ENCODE assay signal across 32 cellular contexts in the genomic region with DNA sequence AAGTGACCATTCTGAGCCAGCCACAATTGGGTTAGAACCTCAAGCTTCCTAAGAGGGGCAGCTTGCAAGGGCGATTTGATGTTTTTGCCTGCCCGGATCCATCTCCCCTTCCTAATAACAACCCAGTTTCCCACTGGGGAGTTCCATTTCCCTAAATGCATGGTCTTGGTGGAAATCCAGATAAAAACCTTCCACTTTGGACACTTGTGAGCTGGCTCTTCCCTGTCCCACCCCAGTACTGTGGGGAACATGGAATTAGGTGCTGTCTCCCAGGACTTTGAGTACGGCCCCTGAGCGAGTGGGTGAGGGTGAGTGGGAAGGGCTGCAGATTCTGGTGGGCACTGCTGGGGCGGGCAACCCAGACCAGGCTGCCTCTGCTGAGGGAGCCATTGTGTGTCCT.
"Had no signal": no experiment of that assay in that cellular context is flagged by ENCODE, and none has a peak within 500 bp of the region (broad histone marks: within the 10 kb centered on the region; RNA-seq: fewer than 3 reads in every experiment).

No MANE protein-coding gene starts in this region.

- H3K27me3 ChIP-seq: adrenal gland, body of pancreas, brain microvascular endothelial cell had no signal

- H3K9me3 ChIP-seq: adrenal gland, body of pancreas, breast epithelium had no signal

- H3K36me3 ChIP-seq: adrenal gland, brain microvascular endothelial cell, breast epithelium had no signal

- FAIRE-seq: astrocyte, TTC549 had no signal

- DNase-seq: activated B cell treated with CpG ODN at 0.5 μM for 24 hours; activated CD4-positive, alpha-beta memory T cell treated with anti-CD3 and anti-CD28 coated beads, Interleukin-2, amount 10 ng/mL, durations not matched to agents 7 days and 5 days; activated CD4-positive, alpha-beta T cell treated with anti-CD3 and anti-CD28 coated beads for 48 hours; activated CD4-positive, alpha-beta T cell treated with anti-CD3 and anti-CD28 coated beads, Interleukin-2, amount 10 ng/mL, durations not matched to agents 7 days and 5 days; activated CD4-positive, alpha-beta T cell treated with anti-CD3 and anti-CD28 coated beads, Interleukin-2, amount 50 U/mL, for 48 hours; activated CD4-positive, CD25-positive, alpha-beta regulatory T cell treated with anti-CD3 and anti-CD28 coated beads, Interleukin-2, amount 50 U/mL, for 72 hours; activated CD8-positive, alpha-beta memory T cell treated with anti-CD3 and anti-CD28 coated beads for 24 hours; activated CD8-positive, alpha-beta memory T cell treated with anti-CD3 and anti-CD28 coated beads, Interleukin-2, amount 10 ng/mL, durations not matched to agents 7 days and 5 days; activated CD8-positive, alpha-beta memory T cell treated with anti-CD3 and anti-CD28 coated beads, Interleukin-2, amount 50 U/mL, for 48 hours; activated CD8-positive, alpha-beta T cell treated with anti-CD3 and anti-CD28 coated beads, Interleukin-2, amount 10 ng/mL, durations not matched to agents 7 days and 5 days; activated effector memory CD4-positive, alpha-beta T cell treated with anti-CD3 and anti-CD28 coated beads, Interleukin-2, amount 50 U/mL, for 16 hours; activated gamma-delta T cell treated with Interleukin-2 at 50 U/mL for 16 hours; activated naive CD4-positive, alpha-beta T cell; activated naive CD4-positive, alpha-beta T cell treated with anti-CD3 and anti-CD28 coated beads for 36 hours; activated naive CD4-positive, alpha-beta T cell treated with anti-CD3 and anti-CD28 coated beads, Interleukin-2, amount 50 U/mL, for 16 hours; activated naive CD8-positive, alpha-beta T cell treated with anti-CD3 and anti-CD28 coated beads, Interleukin-2, amount 10 ng/mL, durations not matched to agents 7 days and 5 days; activated T-cell treated with anti-CD3 and anti-CD28 coated beads, Interleukin-2, amount 50 U/mL, for 24 hours; activated T-cell treated with anti-CD3 and anti-CD28 coated beads, Interleukin-2, amount 50 U/mL, for 48 hours; adrenal gland; amniotic stem cell; aorta; body of pancreas; brain microvascular endothelial cell; central memory CD4-positive, alpha-beta T cell; T-helper 1 cell; T-helper 2 cell; T-helper 9 cell had no signal

- H3K4me1 ChIP-seq: adrenal gland, body of pancreas, breast epithelium had no signal

- H3K27ac ChIP-seq: adrenal gland, body of pancreas, brain microvascular endothelial cell, breast epithelium, VCaP had no signal

- H3K4me3 ChIP-seq: adrenal gland, body of pancreas, breast epithelium had no signal

- ATAC-seq: activated CD8-positive, alpha-beta memory T cell treated with anti-CD3 and anti-CD28 coated beads, Interleukin-2, amount 10 ng/mL, durations not matched to agents 7 days and 5 days; activated CD8-positive, alpha-beta T cell treated with anti-CD3 and anti-CD28 coated beads, Interleukin-2, amount 10 ng/mL, durations not matched to agents 7 days and 5 days; activated naive CD4-positive, alpha-beta T cell treated with anti-CD3 and anti-CD28 coated beads, Interleukin-2, amount 50 U/mL, for 72 hours; body of pancreas had no signal
